Comparison of ENCODE assay signal across 26 cellular contexts in the genomic region with DNA sequence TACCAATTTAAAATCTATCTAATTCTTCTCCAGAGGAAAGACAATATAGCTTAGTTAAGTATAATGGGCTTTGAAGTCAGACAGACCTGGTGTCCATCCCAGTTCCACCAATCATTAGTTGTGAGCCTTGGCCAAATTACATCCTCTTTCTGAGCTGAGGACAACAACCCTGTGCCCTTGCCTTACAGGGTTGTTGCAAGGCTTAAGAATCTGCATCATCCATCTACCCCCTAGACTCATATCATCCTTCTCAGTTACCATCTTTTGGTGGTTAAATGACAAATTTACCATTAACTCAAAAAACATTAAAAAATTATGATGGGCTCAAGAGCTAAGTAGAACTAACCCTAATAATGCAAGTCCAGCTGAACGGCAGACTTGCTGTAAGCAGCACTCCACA. TPM values are rescaled to one million over a fixed set of nuclear protein-coding genes. Genes with fewer than 3 reads are reported as not detected.
A peak's percentile ranks its signal among the peaks of the same experiment; 100 is the strongest.
DNase-seq lines count a peak whose midpoint lies in the region; ATAC-seq and TF ChIP-seq lines count a peak whose summit lies in the region.
"Had no signal": no experiment of that assay in that cellular context is flagged by ENCODE, and none has a peak within 500 bp of the region (broad histone marks: within the 10 kb centered on the region; RNA-seq: fewer than 3 reads in every experiment).

No MANE protein-coding gene starts in this region.

- H3K4me3 ChIP-seq in gastroesophageal sphincter = no peak overlapping the region

- H3K79me1 ChIP-seq in H9 (ENCODE audit: insufficient read depth, low read depth, low read length, poor library complexity, severe bottlenecking) = no peaks in the 10 kb centered on the region

- no peak for ATAC-seq in activated CD8-positive, alpha-beta T cell treated with anti-CD3 and anti-CD28 coated beads for 36 hours
- no peak for ATAC-seq in activated CD8-positive, alpha-beta T cell treated with anti-CD3 and anti-CD28 coated beads, Interleukin-2, amount 10 ng/mL, durations not matched to agents 7 days and 5 days
- no peak for ATAC-seq in T-helper 17 cell
- ATAC-seq in naive thymus-derived CD8-positive, alpha-beta T cell = no peak
- no peak for ATAC-seq in gastroesophageal sphincter
- no peak for ATAC-seq in GM19463 (IDR thresholded peaks at IDR 0.05; ENCODE audit: unreplicated experiment)
- ATAC-seq: HCT116, HepG2 had no signal

- no peaks in the 10 kb centered on the region for H3K23me2 ChIP-seq in H9 (ENCODE audit: insufficient read length, low read depth, low read length, poor library complexity, severe bottlenecking)

- H3K27me3 Mint-ChIP-seq in activated CD8-positive, alpha-beta T cell treated with anti-CD3 and anti-CD28 coated beads for 36 hours = no peaks in the 10 kb centered on the region
- no peaks in the 10 kb centered on the region for H3K27me3 Mint-ChIP-seq in activated CD8-positive, alpha-beta T cell treated with anti-CD3 and anti-CD28 coated beads, Interleukin-2, amount 10 ng/mL, durations not matched to agents 7 days and 5 days (ENCODE audit: low read depth)
- H3K27me3 Mint-ChIP-seq in H9 (ENCODE audit: low read depth) (no peaks in the 10 kb centered on the region), T-helper 17 cell (no peaks in the 10 kb centered on the region), mesothelial cell of epicardium (ENCODE audit: low read depth) (no peaks in the 10 kb centered on the region)
- H3K27me3 Mint-ChIP-seq in naive thymus-derived CD8-positive, alpha-beta T cell = no peaks in the 10 kb centered on the region

- H2AFZ ChIP-seq in H9 (ENCODE audit: low read length) = no peak overlapping the region

- H2AK5ac ChIP-seq in H9 (ENCODE audit: insufficient read length, low read length) = peak overlapping the region; percentile 33

- no peak overlapping the region for H3K14ac ChIP-seq in H9 (ENCODE audit: insufficient read depth, low read length)

- no peak overlapping the region for H2BK12ac ChIP-seq in H9 (ENCODE audit: insufficient read length, low read depth, low read length)

- no peak overlapping the region for H2BK20ac ChIP-seq in H9 (ENCODE audit: low read depth, low read length, poor library complexity, severe bottlenecking)

- TF ChIP-seq POLR2A in gastroesophageal sphincter (IDR thresholded peaks at IDR 0.05) = no peak

- no peaks in the 10 kb centered on the region for H3K27me3 ChIP-seq in H9 (ENCODE audit: insufficient read depth, low read length)
- no peaks in the 10 kb centered on the region for H3K27me3 ChIP-seq in gastroesophageal sphincter
- H3K27me3 ChIP-seq: BE2C had no signal

- TF ChIP-seq EP300 in gastroesophageal sphincter (IDR thresholded peaks at IDR 0.05) = no peak

- H3K9ac ChIP-seq in H9 (ENCODE audit: extremely low read depth, insufficient read length, low read length) = no peak overlapping the region

- H3T11ph ChIP-seq in H9 (ENCODE audit: low read length) = peak overlapping the region; percentile 17

- no peaks in the 10 kb centered on the region for H3K36me3 ChIP-seq in gastroesophageal sphincter
- H3K36me3 ChIP-seq: BE2C had no signal

- peak overlapping the region; percentile 27 for H3K27ac Mint-ChIP-seq in activated CD8-positive, alpha-beta T cell treated with anti-CD3 and anti-CD28 coated beads for 36 hours
- no peak overlapping the region for H3K27ac Mint-ChIP-seq in activated CD8-positive, alpha-beta T cell treated with anti-CD3 and anti-CD28 coated beads, Interleukin-2, amount 10 ng/mL, durations not matched to agents 7 days and 5 days
- H3K27ac Mint-ChIP-seq in H9 = peak overlapping the region; percentile 25 to 90 (median 86); a peak in 4 of 7 replicates
- peak overlapping the region; percentile 68 for H3K27ac Mint-ChIP-seq in T-helper 17 cell
- peak overlapping the region in 9 of 10 donors; percentile 15 to 92 (median 49) for H3K27ac Mint-ChIP-seq in naive thymus-derived CD8-positive, alpha-beta T cell
- H3K27ac Mint-ChIP-seq in mesothelial cell of epicardium = no peak overlapping the region

- H3K56ac ChIP-seq in H9 (ENCODE audit: insufficient read length, low read depth, low read length) = no peak overlapping the region

- H3K4me1 Mint-ChIP-seq in activated CD8-positive, alpha-beta T cell treated with anti-CD3 and anti-CD28 coated beads for 36 hours (ENCODE audit: low read depth) = peaks cover 49% of the 10 kb centered on the region
- peaks cover 9% of the 10 kb centered on the region for H3K4me1 Mint-ChIP-seq in activated CD8-positive, alpha-beta T cell treated with anti-CD3 and anti-CD28 coated beads, Interleukin-2, amount 10 ng/mL, durations not matched to agents 7 days and 5 days (ENCODE audit: low read depth)
- peaks cover 38 to 47% of the 10 kb centered on the region in 2 experiments for H3K4me1 Mint-ChIP-seq in H9
- H3K4me1 Mint-ChIP-seq in T-helper 17 cell = peaks cover 39% of the 10 kb centered on the region
- peaks cover 35 to 64% (median 58%) of the 10 kb centered on the region in 4 donors for H3K4me1 Mint-ChIP-seq in naive thymus-derived CD8-positive, alpha-beta T cell
- H3K4me1 Mint-ChIP-seq in mesothelial cell of epicardium = no peaks in the 10 kb centered on the region
- H3K4me1 Mint-ChIP-seq: CD14-positive monocyte had no signal

- H3K18ac ChIP-seq in H9 (ENCODE audit: insufficient read length, low read depth, low read length) = peak overlapping the region; percentile 58

- WGBS in H9 (ENCODE audit: extremely low coverage, insufficient read length, low lambda C conversion rate) = no CpG with 5 or more reads among the region's 1 CpG
- 100% methylated on average over 1 of the region's 1 CpG for WGBS in gastroesophageal sphincter (ENCODE audit: low coverage in 1 of 2), 2 donors

- no peaks in the 10 kb centered on the region for H4K20me1 ChIP-seq in H9 (ENCODE audit: control insufficient read depth, insufficient read depth, insufficient read length)

- H4K8ac ChIP-seq in H9 (replicated peaks; ENCODE audit: insufficient read length, low read depth, low read length) = no peak overlapping the region

- POLR2A ChIA-PET in activated CD8-positive, alpha-beta T cell treated with anti-CD3 and anti-CD28 coated beads for 36 hours (lab: Charles Lee) = interaction anchor here (0.5 kb wide), 1 partner anchor 730 kb away, joined by 3 read pairs; no protein-coding TSS in a partner anchor
- POLR2A ChIA-PET in activated CD8-positive, alpha-beta T cell treated with anti-CD3 and anti-CD28 coated beads, Interleukin-2, amount 10 ng/mL, durations not matched to agents 7 days and 5 days (lab: Charles Lee) = no interaction called here
- POLR2A ChIA-PET in naive thymus-derived CD8-positive, alpha-beta T cell (lab: Charles Lee) = no interaction called here

- H3K4me2 ChIP-seq in H9 (ENCODE audit: insufficient read depth, insufficient read length, low read length) = no peak overlapping the region

- no peak overlapping the region for H2BK120ac ChIP-seq in H9 (ENCODE audit: low read depth, low read length, poor library complexity, severe bottlenecking)

- no peak overlapping the region for H4K91ac ChIP-seq in H9 (ENCODE audit: insufficient read length, low read depth, low read length)

- intact Hi-C loops in activated CD8-positive, alpha-beta T cell treated with anti-CD3 and anti-CD28 coated beads for 36 hours (cut with micrococcal nuclease) = loop anchor here (5.0 kb wide), 1 partner anchor 54 kb away; a partner anchor contains a TSS

- no peak overlapping the region for H2BK15ac ChIP-seq in H9 (ENCODE audit: low read depth, low read length)

- DNase-seq in activated CD8-positive, alpha-beta T cell treated with anti-CD3 and anti-CD28 coated beads for 36 hours = no peak
- no peak for DNase-seq in activated CD8-positive, alpha-beta T cell treated with anti-CD3 and anti-CD28 coated beads, Interleukin-2, amount 10 ng/mL, durations not matched to agents 7 days and 5 days
- no peak for DNase-seq in H9
- DNase-seq in T-helper 17 cell = no peak
- DNase-seq in naive thymus-derived CD8-positive, alpha-beta T cell = no peak
- DNase-seq in mesothelial cell of epicardium (ENCODE audit: low spot score in 2 of 2, unreplicated experiment in 2 of 2) = no peak
- DNase-seq: 8988T, ACHN, BE2C, DMS153, DND-41, GOT3, Karpas-422, NCI-H1092, NCI-H1417 treated with DMSO at 0.1 percent for 48 hours, NCI-H1694 treated with DMSO at 0.1 percent for 48 hours, NCI-H2081, NCI-H2227 treated with DMSO at 0.1 percent for 48 hours, NCI-H526 treated with DMSO at 0.1 percent for 48 hours, RPMI8226, SHP77 had no signal

- H3K27ac ChIP-seq in H9 (ENCODE audit: insufficient read length, low read depth, low read length) (peak overlapping the region; percentile 63), gastroesophageal sphincter (no peak overlapping the region)

- H3K4me3 Mint-ChIP-seq in activated CD8-positive, alpha-beta T cell treated with anti-CD3 and anti-CD28 coated beads for 36 hours = no peak overlapping the region
- no peak overlapping the region for H3K4me3 Mint-ChIP-seq in activated CD8-positive, alpha-beta T cell treated with anti-CD3 and anti-CD28 coated beads, Interleukin-2, amount 10 ng/mL, durations not matched to agents 7 days and 5 days
- H3K4me3 Mint-ChIP-seq in H9 (no peak overlapping the region), T-helper 17 cell (no peak overlapping the region), mesothelial cell of epicardium (no peak overlapping the region)
- H3K4me3 Mint-ChIP-seq in naive thymus-derived CD8-positive, alpha-beta T cell = peak overlapping the region in 3 of 10 donors; percentile 8 to 51 (median 19)
- H3K4me3 Mint-ChIP-seq: CD14-positive monocyte had no signal

- peaks cover 1% of the 10 kb centered on the region for H3K36me3 Mint-ChIP-seq in activated CD8-positive, alpha-beta T cell treated with anti-CD3 and anti-CD28 coated beads for 36 hours (ENCODE audit: low read depth)
- peaks cover 2% of the 10 kb centered on the region for H3K36me3 Mint-ChIP-seq in activated CD8-positive, alpha-beta T cell treated with anti-CD3 and anti-CD28 coated beads, Interleukin-2, amount 10 ng/mL, durations not matched to agents 7 days and 5 days (ENCODE audit: low read depth)
- H3K36me3 Mint-ChIP-seq in H9 (ENCODE audit: insufficient read depth in 1 of 3, low read depth in 3 of 3) (peaks cover 0 to 9% (median 5%) of the 10 kb centered on the region in 3 experiments; a peak in 4 of 7 replicates), T-helper 17 cell (ENCODE audit: low read depth) (no peaks in the 10 kb centered on the region), mesothelial cell of epicardium (no peaks in the 10 kb centered on the region)
- peaks cover 4 to 15% (median 8%) of the 10 kb centered on the region in 3 donors for H3K36me3 Mint-ChIP-seq in naive thymus-derived CD8-positive, alpha-beta T cell

- peaks cover 2% of the 10 kb centered on the region for H3K9me3 Mint-ChIP-seq in activated CD8-positive, alpha-beta T cell treated with anti-CD3 and anti-CD28 coated beads for 36 hours
- H3K9me3 Mint-ChIP-seq in activated CD8-positive, alpha-beta T cell treated with anti-CD3 and anti-CD28 coated beads, Interleukin-2, amount 10 ng/mL, durations not matched to agents 7 days and 5 days (ENCODE audit: insufficient read depth) = no peaks in the 10 kb centered on the region
- H3K9me3 Mint-ChIP-seq in H9 = peaks cover 0 to 8% of the 10 kb centered on the region in 2 experiments; a peak in 3 of 5 replicates
- peaks cover 0 to 13% (median 4%) of the 10 kb centered on the region in 9 donors for H3K9me3 Mint-ChIP-seq in naive thymus-derived CD8-positive, alpha-beta T cell
- peaks cover 17% of the 10 kb centered on the region for H3K9me3 Mint-ChIP-seq in mesothelial cell of epicardium

- no peak overlapping the region; the same call in 1 of the 2 replicates for H3K4ac ChIP-seq in H9 (ENCODE audit: low read depth, low read length)

- H3K4me1 ChIP-seq in H9 (ENCODE audit: insufficient read depth, low read length) (peaks cover 12% of the 10 kb centered on the region), gastroesophageal sphincter (peaks cover 0 to 32% (median 3%) of the 10 kb centered on the region in 3 donors)
- H3K4me1 ChIP-seq: BE2C had no signal

- H3K79me2 ChIP-seq in H9 (ENCODE audit: insufficient read depth, low read length) = no peaks in the 10 kb centered on the region

- no peak overlapping the region for H3K23ac ChIP-seq in H9 (ENCODE audit: insufficient read length, low read depth, low read length)

- no peak overlapping the region for H4K5ac ChIP-seq in H9 (ENCODE audit: insufficient read length, low read depth, low read length)

- TF ChIP-seq CTCF in activated CD8-positive, alpha-beta T cell treated with anti-CD3 and anti-CD28 coated beads for 36 hours (IDR thresholded peaks at IDR 0.05) = no peak
- TF ChIP-seq CTCF in H9 (conservative IDR thresholded peaks at IDR 0.05) (no peak), mesothelial cell of epicardium (IDR thresholded peaks at IDR 0.05; ENCODE audit: unreplicated experiment) (no peak), gastroesophageal sphincter (IDR thresholded peaks at IDR 0.05) (no peak)

- no peak overlapping the region for H2BK5ac ChIP-seq in H9 (ENCODE audit: insufficient read length, low read length)

- H3K9me3 ChIP-seq in H9 (ENCODE audit: control insufficient read depth, low read depth, low read length) (no peaks in the 10 kb centered on the region), T-helper 17 cell (ENCODE audit: control insufficient read depth, low read length, poor library complexity, severe bottlenecking) (no peaks in the 10 kb centered on the region), gastroesophageal sphincter (peaks cover 0 to 9% (median 0%) of the 10 kb centered on the region in 3 donors)
- H3K9me3 ChIP-seq: BE2C had no signal

- CTCF ChIA-PET in activated CD8-positive, alpha-beta T cell treated with anti-CD3 and anti-CD28 coated beads for 36 hours (lab: Charles Lee) = no interaction called here
- CTCF ChIA-PET in activated CD8-positive, alpha-beta T cell treated with anti-CD3 and anti-CD28 coated beads, Interleukin-2, amount 10 ng/mL, durations not matched to agents 7 days and 5 days (lab: Charles Lee) = interaction anchor here (0.8 kb wide), 1 partner anchor 13 kb away, joined by 3 read pairs; no protein-coding TSS in a partner anchor

RNA-seq across cellular contexts. Expression of a gene that starts 51.6 kb away (rescaled TPM):
- 1 to 10 TPM; 5.4 to 5.8 TPM for total RNA-seq in activated CD8-positive, alpha-beta T cell treated with anti-CD3 and anti-CD28 coated beads for 36 hours
- 1 to 10 TPM; 4.6 to 4.8 TPM for total RNA-seq in activated CD8-positive, alpha-beta T cell treated with anti-CD3 and anti-CD28 coated beads, Interleukin-2, amount 10 ng/mL, durations not matched to agents 7 days and 5 days
- total RNA-seq in H9 (2021) = 2.1 and 2.2 TPM in 2 replicates
- 1 to 10 TPM; 8.6 to 9.2 TPM for total RNA-seq in T-helper 17 cell
- 1 to 10 TPM; 1.4 to 2.0 TPM for total RNA-seq in naive thymus-derived CD8-positive, alpha-beta T cell
- polyA plus RNA-seq in naive thymus-derived CD8-positive, alpha-beta T cell = 1 to 10 TPM; 2.2 to 4.3 (median 2.5) TPM
- total RNA-seq in mesothelial cell of epicardium = 4.4 to 4.9 TPM (median 4.7 TPM) in 3 replicates
- total RNA-seq in gastroesophageal sphincter = 10 to 100 TPM in 2 of 4 donors, 1 to 10 TPM in 2; 4.0 to 13.6 (median 10.3) TPM

RNA-seq across cellular contexts. Expression of a gene that starts 53.7 kb away (rescaled TPM):
- total RNA-seq in activated CD8-positive, alpha-beta T cell treated with anti-CD3 and anti-CD28 coated beads for 36 hours = 10 to 100 TPM; 59.7 to 66.4 TPM
- 10 to 100 TPM; 22.7 to 26.1 TPM for total RNA-seq in activated CD8-positive, alpha-beta T cell treated with anti-CD3 and anti-CD28 coated beads, Interleukin-2, amount 10 ng/mL, durations not matched to agents 7 days and 5 days
- total RNA-seq in H9 (2021) = 2.9 and 3.1 TPM in 2 replicates
- total RNA-seq in T-helper 17 cell = 10 to 100 TPM; 53.4 to 63.8 TPM
- total RNA-seq in naive thymus-derived CD8-positive, alpha-beta T cell = 100 to 1,000 TPM in 1 of 2 experiments, 10 to 100 TPM in 1; 91.8 to 111 TPM
- 10 to 100 TPM; 29.7 to 37.1 (median 33.6) TPM for polyA plus RNA-seq in naive thymus-derived CD8-positive, alpha-beta T cell
- total RNA-seq in mesothelial cell of epicardium = 15.8 to 17.2 TPM (median 17.0 TPM) in 3 replicates
- total RNA-seq in gastroesophageal sphincter = 10 to 100 TPM; 45.0 to 60.7 (median 51.9) TPM

Comparison
In these comparisons a context has a peak if more than half of its experiments do, and no peak if none do; other contexts are left out.
1. H3K27ac Mint-ChIP-seq: peak in activated CD8-positive, alpha-beta T cell treated with anti-CD3 and anti-CD28 coated beads for 36 hours (single experiment), H9 (3 of 3), T-helper 17 cell (single experiment) and naive thymus-derived CD8-positive, alpha-beta T cell (9 of 10); none in activated CD8-positive, alpha-beta T cell treated with anti-CD3 and anti-CD28 coated beads, Interleukin-2, amount 10 ng/mL, durations not matched to agents 7 days and 5 days (single experiment) and mesothelial cell of epicardium (single experiment).